Comparison of ENCODE assay signal across 16 cellular contexts in genomic region chr16:23334950-23335349, GRCh38.
DNase-seq lines count a peak whose midpoint lies in the region; ATAC-seq and TF ChIP-seq lines count a peak whose summit lies in the region.
"Had no signal": no experiment of that assay in that cellular context is flagged by ENCODE, and none has a peak within 500 bp of the region (broad histone marks: within the 10 kb centered on the region; RNA-seq: fewer than 3 reads in every experiment).

No MANE protein-coding gene starts in this region.

- DNase-seq in NCI-H2029 (lab: John Stamatoyannopoulos, UW) (peak; percentile 5), NCI-H2029 treated with DMSO at 0.1 percent for 48 hours (lab: John Stamatoyannopoulos, UW) (no peak), NCI-H146 (lab: John Stamatoyannopoulos, UW) (peak; percentile 69), RPMI8226 (peak; percentile 30), OCI-M1 (lab: John Stamatoyannopoulos, UW) (no peak), nephron progenitor cell (no peak), activated gamma-delta T cell treated with Interleukin-2 at 50 U/mL for 16 hours (no peak)
- DNase-seq: 8988T; CD8-positive, alpha-beta T cell; GF-D8; HFFc6; NCI-H1436; NCI-H524; T-cell; T-helper 9 cell had no signal

- H3K27me3 Mint-ChIP-seq in nephron progenitor cell (ENCODE audit: low read depth, poor library complexity) = peaks cover 15% of the 10 kb centered on the region

- TF ChIP-seq CTCF in nephron progenitor cell (IDR thresholded peaks at IDR 0.05) = no peak

- H3K4me1 Mint-ChIP-seq in nephron progenitor cell = no peaks in the 10 kb centered on the region
- H3K4me1 Mint-ChIP-seq: T-cell had no signal

- no peak for TF ChIP-seq POLR2A in GM18505 (IDR thresholded peaks at IDR 0.05; ENCODE audit: borderline replicate concordance, extremely low read depth, insufficient read depth, insufficient read length)

- H3K36me3 Mint-ChIP-seq in nephron progenitor cell (ENCODE audit: low read depth) = no peaks in the 10 kb centered on the region
- H3K36me3 Mint-ChIP-seq: CD8-positive, alpha-beta T cell; T-cell had no signal

- H3K4me3 Mint-ChIP-seq in nephron progenitor cell = no peak overlapping the region
- H3K4me3 Mint-ChIP-seq: CD8-positive, alpha-beta T cell; HFFc6; T-cell had no signal

- H3K9me3 Mint-ChIP-seq in nephron progenitor cell = peaks cover 5% of the 10 kb centered on the region
- H3K9me3 Mint-ChIP-seq: CD8-positive, alpha-beta T cell; HFFc6; T-cell had no signal

- no peak for ATAC-seq in GM18505 (IDR thresholded peaks at IDR 0.05; ENCODE audit: unreplicated experiment)
- ATAC-seq: CD8-positive, alpha-beta T cell; T-cell had no signal

- no peak overlapping the region for H3K27ac Mint-ChIP-seq in nephron progenitor cell
- H3K27ac Mint-ChIP-seq: CD8-positive, alpha-beta T cell; HFFc6; T-cell had no signal

Comparison
In these comparisons a context has a peak if more than half of its experiments do, and no peak if none do; other contexts are left out.
1. DNase-seq: peak in NCI-H2029 (single experiment), NCI-H146 (single experiment) and RPMI8226 (single experiment); none in NCI-H2029 treated with DMSO at 0.1 percent for 48 hours (single experiment), OCI-M1 (single experiment), nephron progenitor cell (single experiment) and activated gamma-delta T cell treated with Interleukin-2 at 50 U/mL for 16 hours (single experiment).